ENCODE assay signal across 1 cellular context in the genomic region with DNA sequence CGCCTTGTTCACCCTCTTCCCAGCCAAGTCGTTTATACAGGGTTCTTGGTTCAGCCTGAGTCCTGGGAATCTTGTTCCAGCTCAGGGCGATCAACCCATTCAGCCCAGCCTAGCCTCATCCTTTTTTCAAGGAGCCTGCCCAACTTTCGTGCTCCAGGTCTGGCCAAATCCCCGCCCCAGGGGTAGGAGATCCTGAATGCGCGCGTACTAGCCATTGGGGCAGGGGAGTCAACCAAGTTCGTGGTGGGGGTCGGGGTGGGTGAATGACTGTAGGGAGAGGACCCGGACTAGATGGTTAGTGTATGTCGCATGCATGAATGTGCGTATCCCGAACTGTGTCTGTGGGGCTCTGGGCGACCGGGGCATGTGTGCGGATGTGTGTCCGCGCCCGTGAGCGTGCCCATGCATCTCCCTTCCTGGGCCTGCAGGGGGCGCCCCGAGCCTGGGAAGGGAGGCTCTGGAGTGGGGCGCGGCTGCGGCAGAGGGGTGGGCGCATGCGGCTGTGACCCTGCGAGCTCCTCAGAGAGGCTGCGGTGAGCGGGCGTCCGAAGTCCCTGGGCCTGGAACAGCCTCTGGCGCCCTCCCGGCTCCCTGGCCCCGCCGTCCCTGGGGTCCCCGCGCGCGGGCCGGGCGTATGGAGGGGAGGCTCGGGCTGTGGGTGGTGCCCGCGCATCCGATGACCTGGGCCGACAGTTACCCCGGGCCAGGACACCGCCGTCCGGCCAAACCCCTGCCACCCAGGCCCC.
TF ChIP-seq lines count a peak whose summit lies in the region.

No MANE protein-coding gene starts in this region.

TF ChIP-seq in HepG2, 621 proteins besides CTCF, POLR2A, EP300 and RAD21 (continued from another document and continues in another):
- TF ChIP-seq ARNT2 (CRISPR knock-in tag; IDR thresholded peaks at IDR 0.05; ENCODE audit: low read depth) = 0 out of 2 replicates have a peak, but pooled peaks have one; percentile 10
- no peak for TF ChIP-seq JUN (CRISPR knock-in tag; IDR thresholded peaks at IDR 0.05)
- no peak for TF ChIP-seq ZNF333 (CRISPR knock-in tag; IDR thresholded peaks at IDR 0.05; ENCODE audit: borderline replicate concordance)
- TF ChIP-seq MLLT10 (CRISPR knock-in tag; IDR thresholded peaks at IDR 0.05) = no peak
- TF ChIP-seq NFKB2 (CRISPR knock-in tag; IDR thresholded peaks at IDR 0.05; ENCODE audit: borderline replicate concordance) = no peak
- TF ChIP-seq ZNF839 (CRISPR knock-in tag; IDR thresholded peaks at IDR 0.05; ENCODE audit: borderline replicate concordance) = no peak
- TF ChIP-seq UBTF (CRISPR knock-in tag; IDR thresholded peaks at IDR 0.05) = peak; percentile 64
- no peak for TF ChIP-seq NFE2L2 (IDR thresholded peaks at IDR 0.05; ENCODE audit: low read length)
- TF ChIP-seq ZFAT (CRISPR knock-in tag; conservative IDR thresholded peaks at IDR 0.05) = no peak
- TF ChIP-seq ZSCAN31 (CRISPR knock-in tag; IDR thresholded peaks at IDR 0.05; ENCODE audit: low read depth) = 0 out of 2 replicates have a peak, but pooled peaks have one; percentile 23
- no peak for TF ChIP-seq ZNF550 (CRISPR knock-in tag; IDR thresholded peaks at IDR 0.05; ENCODE audit: borderline replicate concordance)
- no peak for TF ChIP-seq IKZF4 (CRISPR knock-in tag; IDR thresholded peaks at IDR 0.05; ENCODE audit: borderline replicate concordance, low read depth, not compliant biosample characterization)
- TF ChIP-seq ZNF709 (CRISPR knock-in tag; IDR thresholded peaks at IDR 0.05) = no peak
- TF ChIP-seq ZNF891 (CRISPR knock-in tag; IDR thresholded peaks at IDR 0.05) = no peak
- TF ChIP-seq, protein P1, sequence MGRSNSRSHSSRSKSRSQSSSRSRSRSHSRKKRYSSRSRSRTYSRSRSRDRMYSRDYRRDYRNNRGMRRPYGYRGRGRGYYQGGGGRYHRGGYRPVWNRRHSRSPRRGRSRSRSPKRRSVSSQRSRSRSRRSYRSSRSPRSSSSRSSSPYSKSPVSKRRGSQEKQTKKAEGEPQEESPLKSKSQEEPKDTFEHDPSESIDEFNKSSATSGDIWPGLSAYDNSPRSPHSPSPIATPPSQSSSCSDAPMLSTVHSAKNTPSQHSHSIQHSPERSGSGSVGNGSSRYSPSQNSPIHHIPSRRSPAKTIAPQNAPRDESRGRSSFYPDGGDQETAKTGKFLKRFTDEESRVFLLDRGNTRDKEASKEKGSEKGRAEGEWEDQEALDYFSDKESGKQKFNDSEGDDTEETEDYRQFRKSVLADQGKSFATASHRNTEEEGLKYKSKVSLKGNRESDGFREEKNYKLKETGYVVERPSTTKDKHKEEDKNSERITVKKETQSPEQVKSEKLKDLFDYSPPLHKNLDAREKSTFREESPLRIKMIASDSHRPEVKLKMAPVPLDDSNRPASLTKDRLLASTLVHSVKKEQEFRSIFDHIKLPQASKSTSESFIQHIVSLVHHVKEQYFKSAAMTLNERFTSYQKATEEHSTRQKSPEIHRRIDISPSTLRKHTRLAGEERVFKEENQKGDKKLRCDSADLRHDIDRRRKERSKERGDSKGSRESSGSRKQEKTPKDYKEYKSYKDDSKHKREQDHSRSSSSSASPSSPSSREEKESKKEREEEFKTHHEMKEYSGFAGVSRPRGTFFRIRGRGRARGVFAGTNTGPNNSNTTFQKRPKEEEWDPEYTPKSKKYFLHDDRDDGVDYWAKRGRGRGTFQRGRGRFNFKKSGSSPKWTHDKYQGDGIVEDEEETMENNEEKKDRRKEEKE (IDR thresholded peaks at IDR 0.05) = no peak
- TF ChIP-seq ZNF230 (CRISPR knock-in tag; IDR thresholded peaks at IDR 0.05) = no peak
- TF ChIP-seq ZNF724P (CRISPR knock-in tag; IDR thresholded peaks at IDR 0.05; ENCODE audit: borderline replicate concordance) = no peak
- TF ChIP-seq ZBTB33 (CRISPR knock-in tag; IDR thresholded peaks at IDR 0.05) = no peak
- no peak for TF ChIP-seq ZSCAN20 (CRISPR knock-in tag; IDR thresholded peaks at IDR 0.05; ENCODE audit: borderline replicate concordance)
- TF ChIP-seq BORCS8-MEF2B (CRISPR knock-in tag; IDR thresholded peaks at IDR 0.05) = no peak
- TF ChIP-seq SMARCC2 (IDR thresholded peaks at IDR 0.05) = no peak
- no peak for TF ChIP-seq ZFP62 (CRISPR knock-in tag; IDR thresholded peaks at IDR 0.05)
- no peak for TF ChIP-seq RNF2 (conservative IDR thresholded peaks at IDR 0.05; ENCODE audit: low read depth)
- peak; percentile 25; the same call in 1 of the 2 replicates for TF ChIP-seq RELA (CRISPR knock-in tag; IDR thresholded peaks at IDR 0.05)
- no peak for TF ChIP-seq ZNF512 (CRISPR knock-in tag; IDR thresholded peaks at IDR 0.05)
- no peak for TF ChIP-seq NONO (IDR thresholded peaks at IDR 0.05)
- 0 out of 2 replicates have a peak, but pooled peaks have one; percentile 37 for TF ChIP-seq NONO (CRISPR knock-in tag; conservative IDR thresholded peaks at IDR 0.05)
- no peak for TF ChIP-seq ETV6 (CRISPR knock-in tag; conservative IDR thresholded peaks at IDR 0.05)
- TF ChIP-seq, protein P2, sequence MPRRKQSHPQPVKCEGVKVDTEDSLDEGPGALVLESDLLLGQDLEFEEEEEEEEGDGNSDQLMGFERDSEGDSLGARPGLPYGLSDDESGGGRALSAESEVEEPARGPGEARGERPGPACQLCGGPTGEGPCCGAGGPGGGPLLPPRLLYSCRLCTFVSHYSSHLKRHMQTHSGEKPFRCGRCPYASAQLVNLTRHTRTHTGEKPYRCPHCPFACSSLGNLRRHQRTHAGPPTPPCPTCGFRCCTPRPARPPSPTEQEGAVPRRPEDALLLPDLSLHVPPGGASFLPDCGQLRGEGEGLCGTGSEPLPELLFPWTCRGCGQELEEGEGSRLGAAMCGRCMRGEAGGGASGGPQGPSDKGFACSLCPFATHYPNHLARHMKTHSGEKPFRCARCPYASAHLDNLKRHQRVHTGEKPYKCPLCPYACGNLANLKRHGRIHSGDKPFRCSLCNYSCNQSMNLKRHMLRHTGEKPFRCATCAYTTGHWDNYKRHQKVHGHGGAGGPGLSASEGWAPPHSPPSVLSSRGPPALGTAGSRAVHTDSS (CRISPR knock-in tag; conservative IDR thresholded peaks at IDR 0.05) = no peak
- TF ChIP-seq CENPT (CRISPR knock-in tag; IDR thresholded peaks at IDR 0.05; ENCODE audit: low read depth) = no peak
- TF ChIP-seq, protein P3, sequence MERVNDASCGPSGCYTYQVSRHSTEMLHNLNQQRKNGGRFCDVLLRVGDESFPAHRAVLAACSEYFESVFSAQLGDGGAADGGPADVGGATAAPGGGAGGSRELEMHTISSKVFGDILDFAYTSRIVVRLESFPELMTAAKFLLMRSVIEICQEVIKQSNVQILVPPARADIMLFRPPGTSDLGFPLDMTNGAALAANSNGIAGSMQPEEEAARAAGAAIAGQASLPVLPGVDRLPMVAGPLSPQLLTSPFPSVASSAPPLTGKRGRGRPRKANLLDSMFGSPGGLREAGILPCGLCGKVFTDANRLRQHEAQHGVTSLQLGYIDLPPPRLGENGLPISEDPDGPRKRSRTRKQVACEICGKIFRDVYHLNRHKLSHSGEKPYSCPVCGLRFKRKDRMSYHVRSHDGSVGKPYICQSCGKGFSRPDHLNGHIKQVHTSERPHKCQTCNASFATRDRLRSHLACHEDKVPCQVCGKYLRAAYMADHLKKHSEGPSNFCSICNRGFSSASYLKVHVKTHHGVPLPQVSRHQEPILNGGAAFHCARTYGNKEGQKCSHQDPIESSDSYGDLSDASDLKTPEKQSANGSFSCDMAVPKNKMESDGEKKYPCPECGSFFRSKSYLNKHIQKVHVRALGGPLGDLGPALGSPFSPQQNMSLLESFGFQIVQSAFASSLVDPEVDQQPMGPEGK (CRISPR knock-in tag; IDR thresholded peaks at IDR 0.05) = peak; percentile 50; the same call in 1 of the 2 replicates
- no peak for TF ChIP-seq ZNF260 (CRISPR knock-in tag; IDR thresholded peaks at IDR 0.05; ENCODE audit: borderline replicate concordance, low read depth)
- TF ChIP-seq ZFP37 (CRISPR knock-in tag; IDR thresholded peaks at IDR 0.05; ENCODE audit: borderline replicate concordance) = no peak
- TF ChIP-seq ZSCAN9 (CRISPR knock-in tag; IDR thresholded peaks at IDR 0.05; ENCODE audit: borderline replicate concordance) = no peak
- no peak for TF ChIP-seq ZFP90 (CRISPR knock-in tag; IDR thresholded peaks at IDR 0.05; ENCODE audit: borderline replicate concordance)
- TF ChIP-seq ZNF850 (CRISPR knock-in tag; conservative IDR thresholded peaks at IDR 0.05) = no peak
- no peak for TF ChIP-seq ZMYM3 (CRISPR knock-in tag; IDR thresholded peaks at IDR 0.05)
- TF ChIP-seq, protein P4, sequence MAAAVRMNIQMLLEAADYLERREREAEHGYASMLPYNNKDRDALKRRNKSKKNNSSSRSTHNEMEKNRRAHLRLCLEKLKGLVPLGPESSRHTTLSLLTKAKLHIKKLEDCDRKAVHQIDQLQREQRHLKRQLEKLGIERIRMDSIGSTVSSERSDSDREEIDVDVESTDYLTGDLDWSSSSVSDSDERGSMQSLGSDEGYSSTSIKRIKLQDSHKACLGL (CRISPR knock-in tag; IDR thresholded peaks at IDR 0.05) = 0 out of 2 replicates have a peak, but pooled peaks have one; percentile 19
- TF ChIP-seq CEBPG (CRISPR knock-in tag; IDR thresholded peaks at IDR 0.05) = no peak
- no peak for TF ChIP-seq ETV5 (CRISPR knock-in tag; IDR thresholded peaks at IDR 0.05; ENCODE audit: borderline replicate concordance)
- no peak for TF ChIP-seq HNRNPH1 (optimal IDR thresholded peaks at IDR 0.05; ENCODE audit: low read depth, low read length)
- no peak for TF ChIP-seq ZFP36L2 (CRISPR knock-in tag; IDR thresholded peaks at IDR 0.05)
- TF ChIP-seq, protein P5, sequence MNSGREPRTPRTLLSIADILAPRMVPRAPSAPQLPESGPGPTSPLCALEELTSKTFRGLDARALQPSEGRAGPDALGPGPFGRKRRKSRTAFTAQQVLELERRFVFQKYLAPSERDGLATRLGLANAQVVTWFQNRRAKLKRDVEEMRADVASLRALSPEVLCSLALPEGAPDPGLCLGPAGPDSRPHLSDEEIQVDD (CRISPR knock-in tag; IDR thresholded peaks at IDR 0.05; ENCODE audit: borderline replicate concordance) = 0 out of 2 replicates have a peak, but pooled peaks have one; percentile 25
- TF ChIP-seq ZBTB7B (CRISPR knock-in tag; IDR thresholded peaks at IDR 0.05) = peak; percentile 50; the same call in 1 of the 2 replicates
- no peak for TF ChIP-seq RORA (CRISPR knock-in tag; IDR thresholded peaks at IDR 0.05)
- TF ChIP-seq EZH2 (conservative IDR thresholded peaks at IDR 0.05; ENCODE audit: low read depth, low read length) = no peak
- TF ChIP-seq BRD4 (CRISPR knock-in tag; IDR thresholded peaks at IDR 0.05) = no peak
- TF ChIP-seq ZNF737 (CRISPR knock-in tag; IDR thresholded peaks at IDR 0.05; ENCODE audit: borderline replicate concordance) = no peak
- TF ChIP-seq MED8 (CRISPR knock-in tag; IDR thresholded peaks at IDR 0.05; ENCODE audit: insufficient replicate concordance) = no peak
- TF ChIP-seq, protein P6, sequence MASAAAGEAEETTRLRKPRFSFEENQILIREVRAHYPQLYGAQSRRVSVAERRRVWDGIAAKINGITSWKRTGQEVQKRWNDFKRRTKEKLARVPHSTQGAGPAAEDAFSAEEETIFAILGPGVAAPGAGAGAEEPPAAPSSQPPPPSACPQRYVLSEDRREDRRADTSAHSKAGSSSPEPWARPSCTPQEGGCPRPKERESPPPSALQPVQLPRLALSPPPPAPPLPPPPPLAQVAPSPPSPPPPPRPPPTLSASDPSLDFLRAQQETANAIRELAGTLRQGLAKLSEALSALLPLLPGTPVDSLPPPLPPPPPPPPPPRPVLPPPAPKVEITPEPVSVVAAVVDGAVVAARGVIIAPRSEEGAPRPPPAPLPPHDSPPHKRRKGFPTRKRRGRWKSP (CRISPR knock-in tag; IDR thresholded peaks at IDR 0.05) = no peak
- TF ChIP-seq MYC (CRISPR knock-in tag; IDR thresholded peaks at IDR 0.05; ENCODE audit: borderline replicate concordance) = peak; percentile 54; the same call in 1 of the 2 replicates
